10 cellular contexts compared by ENCODE assay signal in genomic region chr1:27000092-27000816, GRCh38. TPM values are rescaled to one million over a fixed set of nuclear protein-coding genes. Genes with fewer than 3 reads are reported as not detected.
DNase-seq lines count a peak whose midpoint lies in the region; ATAC-seq and TF ChIP-seq lines count a peak whose summit lies in the region.
"Had no signal": no experiment of that assay in that cellular context is flagged by ENCODE, and none has a peak within 500 bp of the region (broad histone marks: within the 10 kb centered on the region; RNA-seq: fewer than 3 reads in every experiment).

No MANE protein-coding gene starts in this region.

- H3K4me1 ChIP-seq in breast epithelium (peaks cover 14 to 34% of the 10 kb centered on the region in 2 donors), lower lobe of right lung (peaks cover 73% of the 10 kb centered on the region), stomach (peaks cover 61 to 98% (median 83%) of the 10 kb centered on the region in 4 donors), HAP-1 (peaks cover 21% of the 10 kb centered on the region)

- 68 to 76% (median 74%) methylated on average over 9 of the region's 9 CpGs for WGBS in stomach, 5 donors

- intact Hi-C loops in breast epithelium (cut with DNase I; ENCODE audit: low total_unique reads) (no loop called here), lower lobe of right lung (cut with DNase I) (no loop called here), stomach (cut with DNase I; ENCODE audit: low total_unique reads) (no loop called here)

- no peak for TF ChIP-seq CTCF in HFFc6 (IDR thresholded peaks at IDR 0.05)
- TF ChIP-seq CTCF in breast epithelium (IDR thresholded peaks at IDR 0.05) = no peak
- TF ChIP-seq CTCF in lower lobe of right lung (IDR thresholded peaks at IDR 0.05) = no peak
- TF ChIP-seq CTCF in stomach (IDR thresholded peaks at IDR 0.05) = no peak

- no peaks in the 10 kb centered on the region for H3K27me3 ChIP-seq in breast epithelium
- H3K27me3 ChIP-seq in lower lobe of right lung (ENCODE audit: low read depth) = no peaks in the 10 kb centered on the region
- H3K27me3 ChIP-seq in stomach = peaks cover 0 to 8% (median 0%) of the 10 kb centered on the region in 3 donors
- H3K27me3 ChIP-seq in HAP-1 (ENCODE audit: low read depth) = no peaks in the 10 kb centered on the region

- H3K9me3 ChIP-seq in breast epithelium (no peaks in the 10 kb centered on the region), lower lobe of right lung (no peaks in the 10 kb centered on the region), stomach (no peaks in the 10 kb centered on the region), HAP-1 (no peaks in the 10 kb centered on the region)

- no peak for TF ChIP-seq EP300 in stomach (IDR thresholded peaks at IDR 0.05)

- no peak for ATAC-seq in lower lobe of right lung
- ATAC-seq in HG03378 (IDR thresholded peaks at IDR 0.05; ENCODE audit: unreplicated experiment) = no peak

- H3K9me3 Mint-ChIP-seq in HFFc6 = no peaks in the 10 kb centered on the region

- in situ Hi-C loops in HAP-1 (cut with MboI; ENCODE audit: low sequenced_read_pairs) = no loop called here

- peaks cover 36% of the 10 kb centered on the region for H3K36me3 Mint-ChIP-seq in HFFc6 (ENCODE audit: low read depth)

- H3K36me3 ChIP-seq in breast epithelium = no peaks in the 10 kb centered on the region
- no peaks in the 10 kb centered on the region for H3K36me3 ChIP-seq in lower lobe of right lung
- peaks cover 0 to 10% (median 2%) of the 10 kb centered on the region in 4 donors for H3K36me3 ChIP-seq in stomach
- H3K36me3 ChIP-seq in HAP-1 (replicated peaks) = peaks cover 2% of the 10 kb centered on the region

- H3K4me3 Mint-ChIP-seq in HFFc6 = peak overlapping the region; percentile 72

- TF ChIP-seq POLR2A in breast epithelium (IDR thresholded peaks at IDR 0.05) (no peak), stomach (IDR thresholded peaks at IDR 0.05) (no peak)

- DNase-seq in HFFc6 = no peak
- DNase-seq in breast epithelium (ENCODE audit: low spot score in 2 of 2) = no peak
- no peak for DNase-seq in lower lobe of right lung
- DNase-seq in stomach = no peak
- no peak for DNase-seq in HAP-1 (ENCODE audit: low spot score in 2 of 2)
- no peak for DNase-seq in SKM-1 (lab: John Stamatoyannopoulos, UW; ENCODE audit: unreplicated experiment)
- DNase-seq in central memory CD4-positive, alpha-beta T cell = no peak
- DNase-seq: NCI-H1694 treated with DMSO at 0.1 percent for 48 hours, T-helper 9 cell had no signal

- H3K4me1 Mint-ChIP-seq in HFFc6 (ENCODE audit: low read depth) = peaks cover 89% of the 10 kb centered on the region

- peak overlapping the region; percentile 97 for H3K27ac Mint-ChIP-seq in HFFc6

- H3K27me3 Mint-ChIP-seq in HFFc6 (ENCODE audit: insufficient read depth) = peaks cover 22% of the 10 kb centered on the region

- H3K27ac ChIP-seq in breast epithelium (peak overlapping the region; percentile 95), lower lobe of right lung (peak overlapping the region; percentile 73), stomach (peak overlapping the region; percentile 4 to 90 (median 86))

- H3K4me3 ChIP-seq in breast epithelium (no peak overlapping the region), lower lobe of right lung (no peak overlapping the region), stomach (no peak overlapping the region), HAP-1 (no peak overlapping the region)

RNA-seq across cellular contexts. Expression of gene TRNP1, which starts 6.8 kb away (rescaled TPM):
- 100 to 1,000 TPM; 203 to 241 (median 217) TPM for total RNA-seq in HFFc6 (2021; fragmentation: NEBNext Ultra II Directional; extraction: Animal tissue kit (Norgen Biotek cat#: 25700))
- 10 to 100 TPM in 2 of 3 donors, 1 to 10 TPM in 1; 1.6 to 27.8 (median 16.7) TPM for total RNA-seq in breast epithelium
- total RNA-seq in lower lobe of right lung = 15.3 TPM
- 100 to 1,000 TPM in 1 of 5 donors, 10 to 100 TPM in 3, 1 to 10 TPM in 1; 1.7 to 188 (median 40.0) TPM for total RNA-seq in stomach
- 100 to 1,000 TPM; 121 to 216 (median 183) TPM for polyA plus RNA-seq in stomach

RNA-seq across cellular contexts. Expression of gene TENT5B, which starts 12.4 kb away (rescaled TPM):
- 1 to 10 TPM; 3.1 to 5.5 (median 3.6) TPM for total RNA-seq in HFFc6 (2021; fragmentation: NEBNext Ultra II Directional; extraction: Animal tissue kit (Norgen Biotek cat#: 25700))
- total RNA-seq in breast epithelium = 10 to 100 TPM; 15.2 to 46.2 (median 23.9) TPM
- 21.1 TPM for total RNA-seq in lower lobe of right lung
- 10 to 100 TPM in 2 of 5 donors, 1 to 10 TPM in 3; 1.8 to 33.0 (median 5.5) TPM for total RNA-seq in stomach
- 10 to 100 TPM in 1 of 3 donors, 1 to 10 TPM in 2; 1.7 to 27.5 (median 3.9) TPM for polyA plus RNA-seq in stomach

RNA-seq across cellular contexts. Expression of gene KDF1, which starts 40.0 kb away (rescaled TPM):
- not detected for total RNA-seq in HFFc6 (2021; fragmentation: NEBNext Ultra II Directional; extraction: Animal tissue kit (Norgen Biotek cat#: 25700))
- total RNA-seq in breast epithelium = 10 to 100 TPM in 2 of 3 donors, not detected in 1; 10.8 to 22.2 TPM
- total RNA-seq in lower lobe of right lung = 8.1 TPM
- total RNA-seq in stomach = 10 to 100 TPM in 2 of 5 donors, 1 to 10 TPM in 3; 2.9 to 21.6 (median 7.1) TPM
- 10 to 100 TPM; 13.6 to 15.3 (median 14.5) TPM for polyA plus RNA-seq in stomach
